12 cellular contexts compared by ENCODE assay signal in genomic region chr22:35663371-35663770, GRCh38. TPM values are rescaled to one million over a fixed set of nuclear protein-coding genes. Genes with fewer than 3 reads are reported as not detected.
DNase-seq lines count a peak whose midpoint lies in the region; ATAC-seq and TF ChIP-seq lines count a peak whose summit lies in the region.
"Had no signal": no experiment of that assay in that cellular context is flagged by ENCODE, and none has a peak within 500 bp of the region (broad histone marks: within the 10 kb centered on the region; RNA-seq: fewer than 3 reads in every experiment).

No MANE protein-coding gene starts in this region.

- H3K4me3 ChIP-seq in right cardiac atrium (ENCODE audit: low read length) (peak overlapping the region; percentile 20), muscle layer of duodenum (ENCODE audit: low read depth in 1 of 2, low read length in 2 of 2) (peak overlapping the region; percentile 7 to 35), uterus (peak overlapping the region; percentile 13 to 21)

- H3K27me3 ChIP-seq in right cardiac atrium (ENCODE audit: control insufficient read depth, insufficient read depth) (no peaks in the 10 kb centered on the region), muscle layer of duodenum (ENCODE audit: low read depth, low read length) (no peaks in the 10 kb centered on the region), uterus (no peaks in the 10 kb centered on the region)

- H3K9me3 ChIP-seq in right cardiac atrium (ENCODE audit: control insufficient read depth, low read length) (no peaks in the 10 kb centered on the region), muscle layer of duodenum (ENCODE audit: control insufficient read depth in 1 of 2, low read length in 2 of 2) (peaks cover 0 to 5% of the 10 kb centered on the region in 2 donors), uterus (no peaks in the 10 kb centered on the region)

- WGBS in right cardiac atrium, result 56% methylated on average over 3 of the region's 3 CpGs

- intact Hi-C loops in right cardiac atrium (cut with DNase I) (no loop called here), left cardiac atrium (cut with DNase I) (no loop called here), uterus (cut with DNase I; ENCODE audit: low total_unique reads) (no loop called here), posterior cingulate gyrus (cut with DNase I) (no loop called here)

- DNase-seq in right cardiac atrium (no peak), left cardiac atrium (no peak), amniotic epithelial cell (ENCODE audit: low read depth) (peak; percentile 36), uterus (no peak), HuH-7.5 (ENCODE audit: low spot score) (no peak), inferior parietal cortex (ENCODE audit: extremely low spot score) (no peak), posterior cingulate gyrus (no peak)
- DNase-seq: NCI-H510A; stimulated activated naive B cell treated with anti-CD40 and anti-IgM and Interleukin-4, amounts not matched to agents 10 μg/mL and 1 μg/mL and 100 μg/mL, for 72 hours; SW 1271 had no signal

- no peak for TF ChIP-seq CTCF in uterus (IDR thresholded peaks at IDR 0.05)

- H3K36me3 ChIP-seq in muscle layer of duodenum (ENCODE audit: control insufficient read depth in 1 of 2, insufficient read depth in 2 of 2, low read length in 2 of 2), result peaks cover 23 to 35% of the 10 kb centered on the region in 2 donors
- no peaks in the 10 kb centered on the region for H3K36me3 ChIP-seq in uterus

- no peak overlapping the region for H3K27ac ChIP-seq in right cardiac atrium (ENCODE audit: low read length)
- H3K27ac ChIP-seq in muscle layer of duodenum (ENCODE audit: low read length), result peak overlapping the region; percentile 23
- H3K27ac ChIP-seq in uterus, result peak overlapping the region; percentile 83 to 91

- peaks cover 2% of the 10 kb centered on the region for H3K4me1 ChIP-seq in right cardiac atrium (ENCODE audit: control insufficient read depth, insufficient read depth, low read length)
- peaks cover 0 to 3% of the 10 kb centered on the region in 2 donors for H3K4me1 ChIP-seq in muscle layer of duodenum (ENCODE audit: control insufficient read depth in 1 of 2, insufficient read depth in 2 of 2, low read length in 2 of 2)
- no peaks in the 10 kb centered on the region for H3K4me1 ChIP-seq in uterus

- no peak for ATAC-seq in right cardiac atrium
- no peak for ATAC-seq in left cardiac atrium
- ATAC-seq: left lobe of liver; stimulated activated naive B cell treated with anti-CD40 and anti-IgM and Interleukin-4, amounts not matched to agents 10 μg/mL and 1 μg/mL and 100 μg/mL, for 72 hours had no signal

- TF ChIP-seq POLR2A in uterus (IDR thresholded peaks at IDR 0.05), result no peak

RNA-seq across cellular contexts. Expression of gene APOL6, which starts 15.1 kb away (rescaled TPM):
- total RNA-seq in right cardiac atrium (10 to 100 TPM in 2 of 4 donors, 1 to 10 TPM in 2; 6.8 to 13.3 (median 10.8) TPM), left cardiac atrium (10 to 100 TPM; 20.6 to 23.0 TPM), uterus (10 to 100 TPM in 2 of 4 donors, 1 to 10 TPM in 2; 5.3 to 19.8 (median 13.0) TPM)
- 4.2 TPM for polyA plus RNA-seq in right cardiac atrium

RNA-seq across cellular contexts. Expression of gene MB, which starts 46.2 kb away (rescaled TPM):
- over 10,000 TPM in 3 of 4 donors, 1,000 to 10,000 TPM in 1; 7,621 to 11,301 (median 10,496) TPM for total RNA-seq in right cardiac atrium
- polyA plus RNA-seq in right cardiac atrium, result 14,884 TPM
- 1,000 to 10,000 TPM; 7,141 to 7,312 TPM for total RNA-seq in left cardiac atrium
- 1 to 10 TPM in 2 of 4 donors, not detected in 2; 1.8 to 2.5 TPM for total RNA-seq in uterus

RNA-seq across cellular contexts. Expression of gene APOL5, which starts 54.3 kb away (rescaled TPM):
- total RNA-seq in right cardiac atrium (not detected), left cardiac atrium (not detected), uterus (not detected)
- 0.14 TPM for polyA plus RNA-seq in right cardiac atrium
- total RNA-seq: left lobe of liver had no signal

Comparison
In these comparisons a context has a peak if more than half of its experiments do, and no peak if none do; other contexts are left out.
1. RNA of gene MB, which starts 46.2 kb away (total RNA-seq): 7,621 to 11,301 TPM in right cardiac atrium and 7,141 to 7,312 TPM in left cardiac atrium; 1.8 to 2.5 TPM in uterus; every median in the first group is over 1,000 times any median in the second.
2. Peak in every context shown above with its lines, with median percentiles within 50 percentile points of each other: H3K4me3 ChIP-seq.